In genomic region chr12:29425722-29426121, GRCh38 we compare ENCODE assay signal across 21 cellular contexts. TPM values are rescaled to one million over a fixed set of nuclear protein-coding genes. Genes with fewer than 3 reads are reported as not detected.
DNase-seq lines count a peak whose midpoint lies in the region; ATAC-seq, FAIRE-seq and TF ChIP-seq lines count a peak whose summit lies in the region.
"Had no signal": no experiment of that assay in that cellular context is flagged by ENCODE, and none has a peak within 500 bp of the region (broad histone marks: within the 10 kb centered on the region; RNA-seq: fewer than 3 reads in every experiment).

No MANE protein-coding gene starts in this region.

- ATAC-seq in HG03025 (IDR thresholded peaks at IDR 0.05; ENCODE audit: low FRiP score, unreplicated experiment) = no peak
- ATAC-seq: SK-N-SH treated with all-trans-retinoic acid at 6 μM for 48 hours had no signal

- TF ChIP-seq CTCF in 22Rv1 (IDR thresholded peaks at IDR 0.05) (no peak), VCaP (conservative IDR thresholded peaks at IDR 0.05) (no peak), D721Med (IDR thresholded peaks at IDR 0.05; ENCODE audit: insufficient read depth, missing control alignments) (no peak)

- DNase-seq in epithelial cell of prostate (ENCODE audit: low read depth, low spot score) (no peak), lung microvascular endothelial cell (ENCODE audit: low read depth in 2 of 2) (peak; percentile 32), NCI-H2107 treated with DMSO at 0.1 percent for 48 hours (lab: John Stamatoyannopoulos, UW; ENCODE audit: unreplicated experiment) (no peak), D721Med (ENCODE audit: insufficient read length, low spot score) (no peak), NCI-H2196 treated with DMSO at 0.1 percent for 48 hours (lab: John Stamatoyannopoulos, UW; ENCODE audit: unreplicated experiment) (no peak)
- DNase-seq: DMS53, GDM1, Kasumi-1, NCI-H1092, NCI-H1436 treated with DMSO at 0.1 percent for 48 hours, NCI-H2029, NCI-H2171, NCI-H446, NCI-H526, SIG-M5 had no signal

- H3K27ac ChIP-seq in 22Rv1 (peak overlapping the region; percentile 91), VCaP (peak overlapping the region; percentile 41; the same call in 1 of the 2 replicates), epithelial cell of prostate (peak overlapping the region; percentile 2)

- FAIRE-seq in D721Med (lab: Jason Lieb, UNC) = no peak
- FAIRE-seq: A204.1, GM19239 had no signal

RNA-seq across cellular contexts. Expression of gene ERGIC2, which starts 44.8 kb away (rescaled TPM):
- total RNA-seq in lung microvascular endothelial cell = 23.8 and 32.3 TPM in 2 replicates

Comparison
In these comparisons a context has a peak if more than half of its experiments do, and no peak if none do; other contexts are left out.
1. H3K27ac ChIP-seq: peak in every context shown above with its lines; median percentile 91 in 22Rv1; 41 in VCaP; 2 in epithelial cell of prostate.
2. DNase-seq: peak in lung microvascular endothelial cell (2 of 2); none in epithelial cell of prostate (single experiment), NCI-H2107 treated with DMSO at 0.1 percent for 48 hours (single experiment), D721Med (single experiment) and NCI-H2196 treated with DMSO at 0.1 percent for 48 hours (single experiment).